Comparison of ENCODE assay signal across 14 cellular contexts in the genomic region with DNA sequence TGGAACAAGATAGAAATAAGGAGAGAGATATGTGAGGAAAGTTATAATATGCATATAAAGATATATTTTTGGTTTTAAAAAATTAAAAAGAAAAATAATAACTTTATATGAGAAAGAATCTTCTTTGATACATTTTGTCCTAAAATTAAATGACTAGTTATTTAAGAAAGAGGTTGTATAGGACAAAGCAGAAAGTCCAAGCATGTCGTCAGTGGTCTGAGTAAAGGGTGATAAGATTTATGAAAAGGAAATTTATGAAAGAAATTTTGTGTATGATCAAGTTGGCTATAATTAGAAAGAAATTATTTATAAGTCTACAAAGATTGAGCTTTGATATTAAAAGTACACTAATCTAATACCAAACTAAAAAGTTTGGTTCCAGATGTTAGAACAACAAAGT. TPM values are rescaled to one million over a fixed set of nuclear protein-coding genes. Genes with fewer than 3 reads are reported as not detected.
DNase-seq lines count a peak whose midpoint lies in the region; ATAC-seq and TF ChIP-seq lines count a peak whose summit lies in the region.
"Had no signal": no experiment of that assay in that cellular context is flagged by ENCODE, and none has a peak within 500 bp of the region (broad histone marks: within the 10 kb centered on the region; RNA-seq: fewer than 3 reads in every experiment).

No MANE protein-coding gene starts in this region.

- no peak overlapping the region for H4K8ac ChIP-seq in mesendoderm (ENCODE audit: low read depth, low read length)

- no peak overlapping the region for H2AK5ac ChIP-seq in mesendoderm (ENCODE audit: low read length)

- H3F3A ChIP-seq in GM23338 (replicated peaks; ENCODE audit: low read depth), result no peaks in the 10 kb centered on the region

- H3K4me3 Mint-ChIP-seq in GM23338, result no peak overlapping the region
- H3K4me3 Mint-ChIP-seq: B cell; CD4-positive, alpha-beta memory T cell; H9 had no signal

- DNase-seq in NCI-H82 (lab: John Stamatoyannopoulos, UW), result peak; percentile 2
- no peak for DNase-seq in NCI-H82 treated with DMSO at 0.1 percent for 48 hours (lab: John Stamatoyannopoulos, UW; ENCODE audit: unreplicated experiment)
- peak; percentile 12 for DNase-seq in GM23338 (ENCODE audit: low spot score)
- peak; percentile 43 for DNase-seq in mesendoderm
- DNase-seq in head of caudate nucleus, result no peak
- no peak for DNase-seq in KBM-7
- DNase-seq: CD4-positive, alpha-beta memory T cell; GOT3; H9; KG1 had no signal

- H3K18ac ChIP-seq in mesendoderm (ENCODE audit: low read length), result no peak overlapping the region

- TF ChIP-seq CTCF in GM23338 (conservative IDR thresholded peaks at IDR 0.05; ENCODE audit: low read depth in 2 of 2) (no peak), VCaP (conservative IDR thresholded peaks at IDR 0.05) (no peak)

- H3K27me3 Mint-ChIP-seq in GM23338 (ENCODE audit: insufficient read depth, low read depth, poor library complexity), result no peaks in the 10 kb centered on the region

- H4K20me1 ChIP-seq in GM23338 (replicated peaks; ENCODE audit: insufficient read depth), result no peaks in the 10 kb centered on the region

- H3K79me1 ChIP-seq in mesendoderm (ENCODE audit: low read length), result no peaks in the 10 kb centered on the region

- H2BK15ac ChIP-seq in mesendoderm (replicated peaks; ENCODE audit: low read depth), result no peak overlapping the region

- no peaks in the 10 kb centered on the region for H3K9me2 ChIP-seq in GM23338 (ENCODE audit: insufficient read depth)

- H3K23ac ChIP-seq in mesendoderm (ENCODE audit: low read length), result no peak overlapping the region

- no peak overlapping the region for H2AFZ ChIP-seq in GM23338

- no peaks in the 10 kb centered on the region for H3K79me2 ChIP-seq in GM23338 (replicated peaks; ENCODE audit: insufficient read depth)
- H3K79me2 ChIP-seq in mesendoderm (ENCODE audit: control insufficient read depth, insufficient read depth, low read length), result no peaks in the 10 kb centered on the region

- H3K4me3 ChIP-seq in GM23338 (no peak overlapping the region), mesendoderm (ENCODE audit: low read length) (no peak overlapping the region)
- H3K4me3 ChIP-seq: GM12878 had no signal

- ATAC-seq in GM23338, result no peak
- ATAC-seq: GM12878 had no signal

- intact Hi-C loops in head of caudate nucleus (cut with DNase I), result no loop called here

- H2BK5ac ChIP-seq in mesendoderm (ENCODE audit: low read length), result no peak overlapping the region

- no peak overlapping the region for H3K56ac ChIP-seq in mesendoderm (ENCODE audit: low read length)

- H3K9me3 Mint-ChIP-seq in GM23338, result peaks cover 45% of the 10 kb centered on the region

- H3K4me1 Mint-ChIP-seq in GM23338, result no peaks in the 10 kb centered on the region
- H3K4me1 Mint-ChIP-seq: B cell; CD4-positive, alpha-beta memory T cell; H9 had no signal

- H2BK120ac ChIP-seq in mesendoderm (ENCODE audit: low read depth, low read length), result no peak overlapping the region

- no CpG with 5 or more reads among the region's 1 CpG for WGBS in mesendoderm (ENCODE audit: extremely low coverage, insufficient coverage, low lambda C conversion rate)

- no peaks in the 10 kb centered on the region for H3K27me3 ChIP-seq in GM23338 (ENCODE audit: insufficient read depth)
- no peaks in the 10 kb centered on the region for H3K27me3 ChIP-seq in mesendoderm (ENCODE audit: insufficient read depth, low read length, poor library complexity)

- in situ Hi-C loops in KBM-7 (cut with MboI; ENCODE audit: low pct_unique_long_range_greater_than_20kb, low sequenced_read_pairs), result no loop called here

- H3K36me3 ChIP-seq in GM23338 (ENCODE audit: insufficient read depth) (0 out of 2 replicates have a peak, but pooled peaks cover 3% of the 10 kb centered on the region), mesendoderm (ENCODE audit: control insufficient read depth, insufficient read depth, low read length) (no peaks in the 10 kb centered on the region)

- H3K4me2 ChIP-seq in GM23338 (no peak overlapping the region), mesendoderm (ENCODE audit: low read length) (no peak overlapping the region)

- no peak overlapping the region for H3K27ac Mint-ChIP-seq in GM23338
- H3K27ac Mint-ChIP-seq: B cell; CD4-positive, alpha-beta memory T cell; H9 had no signal

- no peak overlapping the region for H4K5ac ChIP-seq in mesendoderm (ENCODE audit: low read length)

- H3K4me1 ChIP-seq in GM23338 (ENCODE audit: insufficient read depth), result no peaks in the 10 kb centered on the region
- no peaks in the 10 kb centered on the region for H3K4me1 ChIP-seq in mesendoderm (ENCODE audit: control insufficient read depth, low read depth, low read length)

- H3K9ac ChIP-seq in mesendoderm (ENCODE audit: low read length), result no peak overlapping the region

- H3K27ac ChIP-seq in GM23338 (ENCODE audit: low read depth) (no peak overlapping the region), VCaP (peak overlapping the region; percentile 74), mesendoderm (ENCODE audit: low read depth, low read length) (no peak overlapping the region)
- H3K27ac ChIP-seq: C4-2B had no signal

- H3K36me3 Mint-ChIP-seq in GM23338 (ENCODE audit: low read depth), result peaks cover 12% of the 10 kb centered on the region; the same call in 1 of the 3 replicates

- no peak overlapping the region for H3K4ac ChIP-seq in mesendoderm (ENCODE audit: low read depth, low read length)

TF ChIP-seq in GM23338, 12 proteins besides CTCF, POLR2A, EP300 and RAD21 (continues in another document):
- TF ChIP-seq ZNF114 (CRISPR knock-in tag; IDR thresholded peaks at IDR 0.05) (no peak), STAT1 (IDR thresholded peaks at IDR 0.05; ENCODE audit: unreplicated experiment) (no peak), EZH2 (IDR thresholded peaks at IDR 0.05; ENCODE audit: low read depth, unreplicated experiment) (no peak), JUNB (IDR thresholded peaks at IDR 0.05; ENCODE audit: unreplicated experiment) (no peak), EZH2phosphoT487 (IDR thresholded peaks at IDR 0.05; ENCODE audit: unreplicated experiment) (no peak)
- TF ChIP-seq, protein P1, sequence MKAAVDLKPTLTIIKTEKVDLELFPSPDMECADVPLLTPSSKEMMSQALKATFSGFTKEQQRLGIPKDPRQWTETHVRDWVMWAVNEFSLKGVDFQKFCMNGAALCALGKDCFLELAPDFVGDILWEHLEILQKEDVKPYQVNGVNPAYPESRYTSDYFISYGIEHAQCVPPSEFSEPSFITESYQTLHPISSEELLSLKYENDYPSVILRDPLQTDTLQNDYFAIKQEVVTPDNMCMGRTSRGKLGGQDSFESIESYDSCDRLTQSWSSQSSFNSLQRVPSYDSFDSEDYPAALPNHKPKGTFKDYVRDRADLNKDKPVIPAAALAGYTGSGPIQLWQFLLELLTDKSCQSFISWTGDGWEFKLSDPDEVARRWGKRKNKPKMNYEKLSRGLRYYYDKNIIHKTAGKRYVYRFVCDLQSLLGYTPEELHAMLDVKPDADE (IDR thresholded peaks at IDR 0.05), result no peak

RNA-seq across cellular contexts. Expression of a gene that starts 32.0 kb away (rescaled TPM):
- 39.6 and 41.6 TPM in 2 replicates for total RNA-seq in GM23338 (2014; rRNA removed; shearing (Covaris generic))
- 9.5 and 9.8 TPM in 2 replicates for polyA plus RNA-seq in GM23338 (2016; fragmentation: Nextera tagmentation; extraction: Ambion mirVana)
- polyA plus RNA-seq in mesendoderm (2013, experiment 1 of 2), result 27.4 TPM
- polyA plus RNA-seq in mesendoderm (2013, experiment 2 of 2), result 26.7 TPM

RNA-seq across cellular contexts. Expression of a gene that starts 32.5 kb away (rescaled TPM):
- total RNA-seq in GM23338 (2014; rRNA removed; shearing (Covaris generic)), result 21.6 and 23.5 TPM in 2 replicates
- polyA plus RNA-seq in GM23338 (2016; fragmentation: Nextera tagmentation; extraction: Ambion mirVana), result 11.6 and 14.8 TPM in 2 replicates
- 25.4 TPM for polyA plus RNA-seq in mesendoderm (2013, experiment 1 of 2)
- polyA plus RNA-seq in mesendoderm (2013, experiment 2 of 2), result 24.9 TPM

Comparison
In these comparisons a context has a peak if more than half of its experiments do, and no peak if none do; other contexts are left out.
1. DNase-seq: peak in NCI-H82 (single experiment), GM23338 (single experiment) and mesendoderm (single experiment); none in NCI-H82 treated with DMSO at 0.1 percent for 48 hours (single experiment), head of caudate nucleus (0 of 42) and KBM-7 (single experiment).